2 cellular contexts compared by ENCODE assay signal in the genomic region with DNA sequence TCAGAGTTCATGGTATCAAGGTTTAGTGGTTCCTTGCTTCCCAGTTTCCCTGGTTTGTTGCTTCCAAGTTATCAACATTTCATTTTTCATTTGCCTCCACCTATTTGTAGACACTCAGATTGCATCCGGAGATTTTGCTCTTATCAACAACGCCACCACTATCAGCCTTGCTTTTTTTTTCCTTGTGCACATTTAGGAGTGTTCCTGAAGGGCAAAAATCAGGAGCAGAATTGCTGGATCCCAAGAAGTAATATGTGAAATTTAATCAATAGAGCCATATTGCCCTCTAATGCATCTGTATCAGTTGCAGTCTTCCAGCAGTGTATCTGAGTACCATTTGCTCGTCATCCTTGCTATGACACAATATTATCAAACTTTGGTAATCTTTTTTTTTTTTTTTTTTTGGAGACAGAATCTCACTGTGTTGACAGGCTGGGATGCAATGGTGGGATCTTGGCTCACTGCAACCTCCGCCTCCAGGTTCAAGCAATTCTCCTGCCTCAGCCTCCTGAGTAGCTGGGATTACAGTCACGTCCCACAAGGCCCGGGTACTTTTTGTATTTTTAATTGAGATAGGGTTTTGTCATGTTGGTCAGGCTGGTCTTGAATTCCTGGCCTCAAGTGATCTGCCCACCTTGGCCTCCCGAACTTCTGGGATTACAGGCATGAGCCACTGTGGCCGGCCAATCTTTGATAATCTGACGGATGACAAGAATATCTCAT.
TF ChIP-seq lines count a peak whose summit lies in the region.

No MANE protein-coding gene starts in this region.

TF ChIP-seq in HEK293, 187 proteins besides CTCF, POLR2A, EP300 and RAD21:
- TF ChIP-seq ZNF423 (tag by site-specific recombination; IDR thresholded peaks at IDR 0.05) (no peak), ZNF274 (IDR thresholded peaks at IDR 0.05; ENCODE audit: low read length) (no peak), ZNF274 (tag by site-specific recombination; IDR thresholded peaks at IDR 0.05; ENCODE audit: borderline replicate concordance) (no peak), ZNF140 (tag by site-specific recombination; IDR thresholded peaks at IDR 0.05) (peak; percentile 95), ZNF677 (tag by site-specific recombination; IDR thresholded peaks at IDR 0.05) (no peak)

TF ChIP-seq in K562, 482 proteins besides CTCF, POLR2A, EP300 and RAD21 (continued from another document):
- TF ChIP-seq ZNF184 (CRISPR knock-in tag; IDR thresholded peaks at IDR 0.05), result no peak
- TF ChIP-seq TEAD1 (CRISPR knock-in tag; IDR thresholded peaks at IDR 0.05), result no peak
- no peak for TF ChIP-seq ZFP36 (IDR thresholded peaks at IDR 0.05; ENCODE audit: low read depth, low read length, partially characterized antibody)
- no peak for TF ChIP-seq RBM25 (IDR thresholded peaks at IDR 0.05; ENCODE audit: low read depth, low read length, severe bottlenecking)
- TF ChIP-seq ZNF668 (CRISPR knock-in tag; IDR thresholded peaks at IDR 0.05), result no peak
- no peak for TF ChIP-seq ZNF507 (tag; conservative IDR thresholded peaks at IDR 0.05)
- no peak for TF ChIP-seq BACH1 (tag; IDR thresholded peaks at IDR 0.05)
- TF ChIP-seq, protein P1, sequence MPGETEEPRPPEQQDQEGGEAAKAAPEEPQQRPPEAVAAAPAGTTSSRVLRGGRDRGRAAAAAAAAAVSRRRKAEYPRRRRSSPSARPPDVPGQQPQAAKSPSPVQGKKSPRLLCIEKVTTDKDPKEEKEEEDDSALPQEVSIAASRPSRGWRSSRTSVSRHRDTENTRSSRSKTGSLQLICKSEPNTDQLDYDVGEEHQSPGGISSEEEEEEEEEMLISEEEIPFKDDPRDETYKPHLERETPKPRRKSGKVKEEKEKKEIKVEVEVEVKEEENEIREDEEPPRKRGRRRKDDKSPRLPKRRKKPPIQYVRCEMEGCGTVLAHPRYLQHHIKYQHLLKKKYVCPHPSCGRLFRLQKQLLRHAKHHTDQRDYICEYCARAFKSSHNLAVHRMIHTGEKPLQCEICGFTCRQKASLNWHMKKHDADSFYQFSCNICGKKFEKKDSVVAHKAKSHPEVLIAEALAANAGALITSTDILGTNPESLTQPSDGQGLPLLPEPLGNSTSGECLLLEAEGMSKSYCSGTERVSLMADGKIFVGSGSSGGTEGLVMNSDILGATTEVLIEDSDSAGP (CRISPR knock-in tag; IDR thresholded peaks at IDR 0.05), result no peak
- TF ChIP-seq CBX2 (IDR thresholded peaks at IDR 0.05; ENCODE audit: insufficient read depth, low read length, poor library complexity, severe bottlenecking), result no peak
- no peak for TF ChIP-seq HMG20A (CRISPR knock-in tag; conservative IDR thresholded peaks at IDR 0.05)
- no peak for TF ChIP-seq TOE1 (IDR thresholded peaks at IDR 0.05; ENCODE audit: borderline replicate concordance)
- 0 out of 2 replicates have a peak, but pooled peaks have one; percentile 50 for TF ChIP-seq TOE1 (CRISPR knock-in tag; IDR thresholded peaks at IDR 0.05; ENCODE audit: borderline replicate concordance, low read depth)
- TF ChIP-seq ZNF79 (CRISPR knock-in tag; IDR thresholded peaks at IDR 0.05; ENCODE audit: low read depth), result no peak
- no peak for TF ChIP-seq NCOA1 (IDR thresholded peaks at IDR 0.05; ENCODE audit: low read depth)
- TF ChIP-seq HIVEP1 (CRISPR knock-in tag; IDR thresholded peaks at IDR 0.05), result no peak
- TF ChIP-seq, protein P2, sequence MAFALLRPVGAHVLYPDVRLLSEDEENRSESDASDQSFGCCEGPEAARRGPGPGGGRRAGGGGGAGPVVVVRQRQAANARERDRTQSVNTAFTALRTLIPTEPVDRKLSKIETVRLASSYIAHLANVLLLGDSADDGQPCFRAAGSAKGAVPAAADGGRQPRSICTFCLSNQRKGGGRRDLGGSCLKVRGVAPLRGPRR (CRISPR knock-in tag; IDR thresholded peaks at IDR 0.05), result no peak
- TF ChIP-seq COPS2 (conservative IDR thresholded peaks at IDR 0.05), result no peak
- TF ChIP-seq HDAC1 (IDR thresholded peaks at IDR 0.05), result no peak
- no peak for TF ChIP-seq ZNF830 (CRISPR knock-in tag; IDR thresholded peaks at IDR 0.05)
- TF ChIP-seq MYNN (IDR thresholded peaks at IDR 0.05), result no peak
- no peak for TF ChIP-seq MYNN (CRISPR knock-in tag; IDR thresholded peaks at IDR 0.05)
- no peak for TF ChIP-seq PHB (CRISPR knock-in tag; IDR thresholded peaks at IDR 0.05)
- no peak for TF ChIP-seq FOSL1 (tag; conservative IDR thresholded peaks at IDR 0.05)
- TF ChIP-seq GTF2E2 (tag; IDR thresholded peaks at IDR 0.05), result 0 out of 2 replicates have a peak, but pooled peaks have one; percentile 17
- no peak for TF ChIP-seq ASH1L (IDR thresholded peaks at IDR 0.05; ENCODE audit: borderline replicate concordance, low read depth, partially characterized antibody)
- TF ChIP-seq POLR2AphosphoS2 (IDR thresholded peaks at IDR 0.05; ENCODE audit: low read length), result no peak
- TF ChIP-seq, protein P3, sequence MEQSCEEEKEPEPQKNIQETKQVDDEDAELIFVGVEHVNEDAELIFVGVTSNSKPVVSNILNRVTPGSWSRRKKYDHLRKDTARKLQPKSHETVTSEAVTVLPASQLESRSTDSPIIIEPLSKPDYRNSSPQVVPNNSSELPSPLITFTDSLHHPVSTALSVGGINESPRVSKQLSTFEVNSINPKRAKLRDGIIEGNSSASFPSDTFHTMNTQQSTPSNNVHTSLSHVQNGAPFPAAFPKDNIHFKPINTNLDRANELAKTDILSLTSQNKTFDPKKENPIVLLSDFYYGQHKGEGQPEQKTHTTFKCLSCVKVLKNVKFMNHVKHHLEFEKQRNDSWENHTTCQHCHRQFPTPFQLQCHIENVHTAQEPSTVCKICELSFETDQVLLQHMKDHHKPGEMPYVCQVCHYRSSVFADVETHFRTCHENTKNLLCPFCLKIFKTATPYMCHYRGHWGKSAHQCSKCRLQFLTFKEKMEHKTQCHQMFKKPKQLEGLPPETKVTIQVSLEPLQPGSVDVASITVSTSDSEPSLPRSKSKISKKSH (CRISPR knock-in tag; IDR thresholded peaks at IDR 0.05), result no peak
- TF ChIP-seq, protein P4, sequence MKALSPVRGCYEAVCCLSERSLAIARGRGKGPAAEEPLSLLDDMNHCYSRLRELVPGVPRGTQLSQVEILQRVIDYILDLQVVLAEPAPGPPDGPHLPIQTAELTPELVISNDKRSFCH (CRISPR knock-in tag; IDR thresholded peaks at IDR 0.05), result no peak
- TF ChIP-seq, protein P4 (tag; IDR thresholded peaks at IDR 0.05), result 0 out of 2 replicates have a peak, but pooled peaks have one; percentile 25
- TF ChIP-seq, protein P5, sequence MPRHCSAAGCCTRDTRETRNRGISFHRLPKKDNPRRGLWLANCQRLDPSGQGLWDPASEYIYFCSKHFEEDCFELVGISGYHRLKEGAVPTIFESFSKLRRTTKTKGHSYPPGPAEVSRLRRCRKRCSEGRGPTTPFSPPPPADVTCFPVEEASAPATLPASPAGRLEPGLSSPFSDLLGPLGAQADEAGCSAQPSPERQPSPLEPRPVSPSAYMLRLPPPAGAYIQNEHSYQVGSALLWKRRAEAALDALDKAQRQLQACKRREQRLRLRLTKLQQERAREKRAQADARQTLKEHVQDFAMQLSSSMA (CRISPR knock-in tag; IDR thresholded peaks at IDR 0.05), result no peak
- no peak for TF ChIP-seq EHMT2 (IDR thresholded peaks at IDR 0.05)
- TF ChIP-seq, protein P6, sequence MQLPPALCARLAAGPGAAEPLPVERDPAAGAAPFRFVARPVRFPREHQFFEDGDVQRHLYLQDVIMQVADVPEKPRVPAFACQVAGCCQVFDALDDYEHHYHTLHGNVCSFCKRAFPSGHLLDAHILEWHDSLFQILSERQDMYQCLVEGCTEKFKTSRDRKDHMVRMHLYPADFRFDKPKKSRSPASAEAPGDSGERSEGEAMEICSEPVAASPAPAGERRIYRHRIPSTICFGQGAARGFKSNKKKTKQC (CRISPR knock-in tag; IDR thresholded peaks at IDR 0.05), result no peak
- peak; percentile 14 for TF ChIP-seq CHD1 (IDR thresholded peaks at IDR 0.05; ENCODE audit: low read length)
- TF ChIP-seq ARID1B (IDR thresholded peaks at IDR 0.05), result no peak
- no peak for TF ChIP-seq ZNF699 (CRISPR knock-in tag; IDR thresholded peaks at IDR 0.05; ENCODE audit: insufficient replicate concordance)
- TF ChIP-seq RB1 (IDR thresholded peaks at IDR 0.05; ENCODE audit: low read depth), result no peak
- TF ChIP-seq TGIF2 (CRISPR knock-in tag; IDR thresholded peaks at IDR 0.05), result peak; percentile 63; the same call in 1 of the 2 replicates
- TF ChIP-seq GABPB1 (CRISPR knock-in tag; IDR thresholded peaks at IDR 0.05), result 0 out of 2 replicates have a peak, but pooled peaks have one; percentile 60
- TF ChIP-seq SIRT6 (IDR thresholded peaks at IDR 0.05; ENCODE audit: low read depth, low read length), result no peak
- TF ChIP-seq ZNF282 (CRISPR knock-in tag; IDR thresholded peaks at IDR 0.05), result peak; percentile 43; the same call in 1 of the 2 replicates
- TF ChIP-seq ELF4 (CRISPR knock-in tag; IDR thresholded peaks at IDR 0.05), result no peak
- TF ChIP-seq, protein P7, sequence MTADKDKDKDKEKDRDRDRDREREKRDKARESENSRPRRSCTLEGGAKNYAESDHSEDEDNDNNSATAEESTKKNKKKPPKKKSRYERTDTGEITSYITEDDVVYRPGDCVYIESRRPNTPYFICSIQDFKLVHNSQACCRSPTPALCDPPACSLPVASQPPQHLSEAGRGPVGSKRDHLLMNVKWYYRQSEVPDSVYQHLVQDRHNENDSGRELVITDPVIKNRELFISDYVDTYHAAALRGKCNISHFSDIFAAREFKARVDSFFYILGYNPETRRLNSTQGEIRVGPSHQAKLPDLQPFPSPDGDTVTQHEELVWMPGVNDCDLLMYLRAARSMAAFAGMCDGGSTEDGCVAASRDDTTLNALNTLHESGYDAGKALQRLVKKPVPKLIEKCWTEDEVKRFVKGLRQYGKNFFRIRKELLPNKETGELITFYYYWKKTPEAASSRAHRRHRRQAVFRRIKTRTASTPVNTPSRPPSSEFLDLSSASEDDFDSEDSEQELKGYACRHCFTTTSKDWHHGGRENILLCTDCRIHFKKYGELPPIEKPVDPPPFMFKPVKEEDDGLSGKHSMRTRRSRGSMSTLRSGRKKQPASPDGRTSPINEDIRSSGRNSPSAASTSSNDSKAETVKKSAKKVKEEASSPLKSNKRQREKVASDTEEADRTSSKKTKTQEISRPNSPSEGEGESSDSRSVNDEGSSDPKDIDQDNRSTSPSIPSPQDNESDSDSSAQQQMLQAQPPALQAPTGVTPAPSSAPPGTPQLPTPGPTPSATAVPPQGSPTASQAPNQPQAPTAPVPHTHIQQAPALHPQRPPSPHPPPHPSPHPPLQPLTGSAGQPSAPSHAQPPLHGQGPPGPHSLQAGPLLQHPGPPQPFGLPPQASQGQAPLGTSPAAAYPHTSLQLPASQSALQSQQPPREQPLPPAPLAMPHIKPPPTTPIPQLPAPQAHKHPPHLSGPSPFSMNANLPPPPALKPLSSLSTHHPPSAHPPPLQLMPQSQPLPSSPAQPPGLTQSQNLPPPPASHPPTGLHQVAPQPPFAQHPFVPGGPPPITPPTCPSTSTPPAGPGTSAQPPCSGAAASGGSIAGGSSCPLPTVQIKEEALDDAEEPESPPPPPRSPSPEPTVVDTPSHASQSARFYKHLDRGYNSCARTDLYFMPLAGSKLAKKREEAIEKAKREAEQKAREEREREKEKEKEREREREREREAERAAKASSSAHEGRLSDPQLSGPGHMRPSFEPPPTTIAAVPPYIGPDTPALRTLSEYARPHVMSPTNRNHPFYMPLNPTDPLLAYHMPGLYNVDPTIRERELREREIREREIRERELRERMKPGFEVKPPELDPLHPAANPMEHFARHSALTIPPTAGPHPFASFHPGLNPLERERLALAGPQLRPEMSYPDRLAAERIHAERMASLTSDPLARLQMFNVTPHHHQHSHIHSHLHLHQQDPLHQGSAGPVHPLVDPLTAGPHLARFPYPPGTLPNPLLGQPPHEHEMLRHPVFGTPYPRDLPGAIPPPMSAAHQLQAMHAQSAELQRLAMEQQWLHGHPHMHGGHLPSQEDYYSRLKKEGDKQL (CRISPR knock-in tag; IDR thresholded peaks at IDR 0.05; ENCODE audit: borderline replicate concordance), result 0 out of 2 replicates have a peak, but pooled peaks have one; percentile 78
- TF ChIP-seq ZNF780A (CRISPR knock-in tag; IDR thresholded peaks at IDR 0.05), result no peak
- no peak for TF ChIP-seq SNIP1 (IDR thresholded peaks at IDR 0.05; ENCODE audit: low read depth)
- no peak for TF ChIP-seq ZNF551 (CRISPR knock-in tag; IDR thresholded peaks at IDR 0.05)
- peak; percentile 59; the same call in 1 of the 2 replicates for TF ChIP-seq ZNF384 (IDR thresholded peaks at IDR 0.05; ENCODE audit: low read depth, low read length)
- TF ChIP-seq PPARD (CRISPR knock-in tag; IDR thresholded peaks at IDR 0.05), result no peak
- no peak for TF ChIP-seq ZSCAN32 (CRISPR knock-in tag; IDR thresholded peaks at IDR 0.05)
- no peak for TF ChIP-seq CEBPG (CRISPR knock-in tag; IDR thresholded peaks at IDR 0.05)
- peak in 1 of 2 experiments; percentile 42; a peak in 1 of 4 replicates for TF ChIP-seq CEBPG (tag; conservative IDR thresholded peaks at IDR 0.05 in 1 of 2, IDR thresholded peaks at IDR 0.05 in 1 of 2)
- TF ChIP-seq, protein P8, sequence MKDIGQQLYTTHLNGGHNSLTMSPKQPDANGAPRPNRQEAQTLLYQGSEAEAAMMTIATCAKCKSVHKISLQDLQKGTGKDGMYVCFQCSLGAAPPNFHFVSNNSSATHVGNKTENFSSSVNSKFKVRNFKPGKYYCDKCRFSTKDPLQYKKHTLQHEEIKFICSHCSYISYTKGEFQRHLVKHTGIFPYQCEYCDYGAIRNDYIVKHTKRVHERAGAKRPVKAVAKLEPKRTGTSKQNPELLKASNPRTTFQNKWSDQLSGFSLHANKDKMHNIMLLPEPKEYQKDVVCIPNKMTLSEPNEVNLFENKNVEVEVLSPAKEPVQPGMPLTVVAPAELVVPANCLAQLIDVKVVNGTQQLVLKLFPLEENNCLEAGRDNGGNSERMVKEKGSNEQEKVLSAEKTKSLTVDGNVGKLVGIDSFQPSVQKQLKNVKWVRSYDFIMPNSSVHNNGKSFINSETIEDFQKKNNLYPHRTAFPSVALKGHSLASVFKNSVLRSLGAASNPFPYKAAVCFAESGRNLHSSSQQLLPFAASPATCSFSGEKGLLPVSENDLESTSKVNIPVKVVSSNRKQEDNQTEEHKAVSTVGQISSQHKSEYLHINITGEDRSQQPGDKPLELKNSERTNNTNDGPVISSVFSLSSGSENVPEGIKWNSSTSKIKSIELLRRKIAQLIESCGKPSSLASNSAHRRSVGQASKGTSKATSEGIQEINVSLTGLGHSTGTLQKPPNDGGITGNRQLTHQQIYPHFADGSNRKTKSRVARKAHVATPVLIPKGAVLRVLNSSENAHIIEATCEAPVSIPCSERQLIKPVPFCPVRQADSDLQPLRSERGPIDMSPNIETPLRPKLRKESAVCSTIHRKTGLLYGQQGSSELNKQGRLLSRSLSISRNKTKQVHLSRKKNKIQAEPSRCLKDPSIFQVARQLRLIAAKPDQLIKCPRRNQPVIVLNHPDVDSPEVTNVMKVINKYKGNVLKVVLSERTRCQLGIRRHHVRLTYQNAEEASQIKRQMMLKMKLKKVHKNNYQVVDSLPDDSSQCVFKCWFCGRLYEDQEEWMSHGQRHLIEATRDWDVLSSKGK (CRISPR knock-in tag; IDR thresholded peaks at IDR 0.05), result no peak
